In genomic region chr5:130316971-130317421, GRCh38 we compare ENCODE assay signal across 15 cellular contexts.
A peak's percentile ranks its signal among the peaks of the same experiment; 100 is the strongest.
DNase-seq lines count a peak whose midpoint lies in the region; ATAC-seq and TF ChIP-seq lines count a peak whose summit lies in the region.
"Had no signal": no experiment of that assay in that cellular context is flagged by ENCODE, and none has a peak within 500 bp of the region (broad histone marks: within the 10 kb centered on the region; RNA-seq: fewer than 3 reads in every experiment).

No MANE protein-coding gene starts in this region.

- no peak overlapping the region for H3K4me3 ChIP-seq in mammary epithelial cell (replicated peaks in 1 of 3; ENCODE audit: insufficient read depth in 1 of 3, low read depth in 2 of 3, low read length in 3 of 3)
- H3K4me3 ChIP-seq in endodermal cell (ENCODE audit: low read length): peak overlapping the region; percentile 70
- H3K4me3 ChIP-seq in uterus: no peak overlapping the region

- peak overlapping the region; percentile 48 for H2AFZ ChIP-seq in mammary epithelial cell (ENCODE audit: low read depth, low read length)

- no peak overlapping the region for H3K27ac ChIP-seq in mammary epithelial cell (ENCODE audit: insufficient read depth, low read depth, low read length)
- peak overlapping the region; percentile 55 for H3K27ac ChIP-seq in endodermal cell (ENCODE audit: low read depth, low read length)
- no peak overlapping the region for H3K27ac ChIP-seq in uterus
- H3K27ac ChIP-seq: 22Rv1, WERI-Rb-1 had no signal

- intact Hi-C loops in mammary epithelial cell (cut with micrococcal nuclease): no loop called here
- intact Hi-C loops in MCF 10A (cut with micrococcal nuclease): no loop called here
- intact Hi-C loops in uterus (cut with DNase I; ENCODE audit: low total_unique reads): no loop called here

- H3K4me2 ChIP-seq in mammary epithelial cell (ENCODE audit: insufficient read depth, low read depth, low read length): no peak overlapping the region

- H3K36me3 Mint-ChIP-seq in MCF 10A (ENCODE audit: insufficient read depth, unreplicated experiment) (no peaks in the 10 kb centered on the region), endodermal cell (ENCODE audit: low read depth) (peaks cover 5% of the 10 kb centered on the region), immature natural killer cell (peaks cover 0 to 3% (median 0%) of the 10 kb centered on the region in 3 donors)

- dilution Hi-C loops in mammary epithelial cell (cut with HindIII; ENCODE audit: low sequenced_read_pairs): no loop called here

- no peaks in the 10 kb centered on the region for H4K20me1 ChIP-seq in mammary epithelial cell (ENCODE audit: insufficient read depth, low read length)

- TF ChIP-seq CTCF in mammary epithelial cell (conservative IDR thresholded peaks at IDR 0.05 in 1 of 2, IDR thresholded peaks at IDR 0.05 in 1 of 2; ENCODE audit: extremely low read depth in 1 of 2, insufficient read depth in 1 of 2, low read depth in 1 of 2, low read length in 2 of 2) (no peak), MCF 10A (IDR thresholded peaks at IDR 0.05; ENCODE audit: unreplicated experiment) (no peak), endodermal cell (conservative IDR thresholded peaks at IDR 0.05) (no peak), uterus (IDR thresholded peaks at IDR 0.05) (no peak)

- no peaks in the 10 kb centered on the region for H3K4me1 Mint-ChIP-seq in MCF 10A (ENCODE audit: insufficient read depth, unreplicated experiment)
- peaks cover 9% of the 10 kb centered on the region for H3K4me1 Mint-ChIP-seq in endodermal cell
- H3K4me1 Mint-ChIP-seq in immature natural killer cell: peaks cover 2% of the 10 kb centered on the region in 2 donors

- H3K27ac Mint-ChIP-seq in MCF 10A (ENCODE audit: low read depth, unreplicated experiment) (no peak overlapping the region), endodermal cell (peak overlapping the region; percentile 89), immature natural killer cell (no peak overlapping the region)
- H3K27ac Mint-ChIP-seq: IgD-negative memory B cell had no signal

- H3K79me2 ChIP-seq in mammary epithelial cell (ENCODE audit: insufficient read depth, low read length): no peaks in the 10 kb centered on the region

- POLR2A ChIA-PET in MCF 10A (lab: Yijun Ruan, JAX): interaction anchor here (0.6 kb wide), 1 partner anchor 14 kb away, joined by 3 read pairs; no protein-coding TSS in a partner anchor

- WGBS in mammary epithelial cell (ENCODE audit: low coverage, missing lambda C conversion rate): 69% methylated on average over 5 of the region's 5 CpGs
- WGBS in endodermal cell (ENCODE audit: insufficient coverage in 1 of 2, insufficient read length in 1 of 2), 2 experiments: 45 to 48% methylated on average over 2 to 5 of the region's 5 CpGs

- BruUV-seq in mammary epithelial cell (replicated peaks; lab: Mats Ljungman, UMichigan) (no TSS peak), MCF 10A (replicated peaks; lab: Mats Ljungman, UMichigan) (no TSS peak)

- TF ChIP-seq POLR2A in uterus (IDR thresholded peaks at IDR 0.05): no peak

- no peaks in the 10 kb centered on the region for H3K4me1 ChIP-seq in mammary epithelial cell (ENCODE audit: insufficient read depth, low read length)
- peaks cover 8% of the 10 kb centered on the region for H3K4me1 ChIP-seq in endodermal cell (ENCODE audit: control insufficient read depth, insufficient read depth, low read length)
- no peaks in the 10 kb centered on the region for H3K4me1 ChIP-seq in uterus

- CTCF ChIA-PET in mammary epithelial cell (lab: Charles Lee; ENCODE audit: low non-redundant PET): no interaction called here
- CTCF ChIA-PET in MCF 10A (lab: Yijun Ruan, JAX): interaction anchor here (0.6 kb wide), 1 partner anchor 14 kb away, joined by 3 read pairs; no protein-coding TSS in a partner anchor

- H3K27me3 Mint-ChIP-seq in MCF 10A (ENCODE audit: insufficient read depth, unreplicated experiment) (no peaks in the 10 kb centered on the region), endodermal cell (ENCODE audit: insufficient read depth) (no peaks in the 10 kb centered on the region), immature natural killer cell (ENCODE audit: low read depth in 3 of 3) (peaks cover 0 to 2% (median 0%) of the 10 kb centered on the region in 3 donors)
- H3K27me3 Mint-ChIP-seq: IgD-negative memory B cell had no signal

- no peak for DNase-seq in mammary epithelial cell
- DNase-seq in MCF 10A (ENCODE audit: unreplicated experiment): no peak
- peak; percentile 53 for DNase-seq in endodermal cell
- DNase-seq in uterus: no peak
- DNase-seq in SHP77 (lab: John Stamatoyannopoulos, UW): no peak
- no peak for DNase-seq in immature natural killer cell
- DNase-seq: activated CD8-positive, alpha-beta memory T cell treated with anti-CD3 and anti-CD28 coated beads, Interleukin-2, amount 50 U/mL, for 4 hours; cortex of kidney; NCI-H1930; WERI-Rb-1 had no signal

- no peaks in the 10 kb centered on the region for H3K36me3 ChIP-seq in mammary epithelial cell (ENCODE audit: insufficient read depth, low read length)
- no peaks in the 10 kb centered on the region for H3K36me3 ChIP-seq in endodermal cell (ENCODE audit: control insufficient read depth, insufficient read depth, low read length)
- H3K36me3 ChIP-seq in uterus: no peaks in the 10 kb centered on the region
- H3K36me3 ChIP-seq: WERI-Rb-1 had no signal

- ATAC-seq in HG03139 (IDR thresholded peaks at IDR 0.05; ENCODE audit: unreplicated experiment) (peak; percentile 77), GM21381 (IDR thresholded peaks at IDR 0.05; ENCODE audit: unreplicated experiment) (no peak)
- ATAC-seq: SK-N-SH treated with all-trans-retinoic acid at 6 μM for 48 hours had no signal

- no peaks in the 10 kb centered on the region for H3K9me3 ChIP-seq in mammary epithelial cell (replicated peaks; ENCODE audit: insufficient read depth, low read length)
- H3K9me3 ChIP-seq in endodermal cell (ENCODE audit: control insufficient read depth, low read length): peaks cover 29% of the 10 kb centered on the region
- no peaks in the 10 kb centered on the region for H3K9me3 ChIP-seq in uterus

- in situ Hi-C loops in mammary epithelial cell (cut with MboI; ENCODE audit: low sequenced_read_pairs in 2 of 2): no loop called here

- no peak overlapping the region for H3K4me3 Mint-ChIP-seq in MCF 10A (ENCODE audit: unreplicated experiment)
- peak overlapping the region; percentile 22 for H3K4me3 Mint-ChIP-seq in endodermal cell
- H3K4me3 Mint-ChIP-seq in immature natural killer cell: no peak overlapping the region
- H3K4me3 Mint-ChIP-seq: IgD-negative memory B cell had no signal

- H3K9ac ChIP-seq in mammary epithelial cell (ENCODE audit: insufficient read depth, low read length) (no peak overlapping the region), endodermal cell (ENCODE audit: extremely low read depth, low read length, poor library complexity, severe bottlenecking) (peak overlapping the region; percentile 41)

- H3K27me3 ChIP-seq in mammary epithelial cell (ENCODE audit: insufficient read depth, low read length) (no peaks in the 10 kb centered on the region), endodermal cell (ENCODE audit: control insufficient read depth, insufficient read depth, low read length, poor library complexity, severe bottlenecking) (no peaks in the 10 kb centered on the region), uterus (no peaks in the 10 kb centered on the region)

- H3K9me3 Mint-ChIP-seq in MCF 10A (ENCODE audit: unreplicated experiment): peaks cover 25% of the 10 kb centered on the region
- peaks cover 21% of the 10 kb centered on the region for H3K9me3 Mint-ChIP-seq in endodermal cell
- H3K9me3 Mint-ChIP-seq in immature natural killer cell: peaks cover 5 to 21% (median 12%) of the 10 kb centered on the region in 6 donors
